In the genomic region with DNA sequence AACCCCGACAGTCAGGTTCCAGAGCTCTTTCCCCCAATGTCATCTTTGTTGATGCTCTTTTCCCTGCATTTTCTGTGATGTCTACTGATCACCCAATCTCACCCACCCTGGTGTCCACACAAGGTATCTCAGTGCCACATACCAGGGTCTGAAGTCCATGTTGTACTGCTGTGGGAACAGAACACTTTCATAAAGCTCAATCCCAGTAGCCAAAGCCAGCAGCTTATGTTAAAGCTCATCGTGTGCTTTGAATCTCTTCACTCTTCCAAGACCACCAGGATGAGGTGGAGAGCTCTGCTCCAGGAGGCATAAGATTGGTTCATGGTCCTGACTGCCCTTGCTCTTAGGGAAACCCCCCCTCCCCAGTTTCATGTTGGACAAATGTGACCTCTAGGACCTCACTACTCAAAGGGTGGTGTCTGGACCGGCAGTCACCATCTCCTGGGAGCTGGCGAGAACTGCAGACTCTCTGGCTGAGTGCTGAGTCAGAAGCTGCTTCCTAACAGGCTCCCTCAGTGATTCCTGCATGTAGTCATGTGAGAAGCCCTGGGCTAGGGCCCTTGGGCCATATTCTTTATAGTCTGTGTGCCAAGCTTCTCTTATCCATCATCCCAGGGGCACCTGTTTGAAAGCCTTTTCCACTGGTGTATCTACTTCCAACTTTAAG, we compare ENCODE assay signal across 8 cellular contexts. TPM values are rescaled to one million over a fixed set of nuclear protein-coding genes. Genes with fewer than 3 reads are reported as not detected.
DNase-seq lines count a peak whose midpoint lies in the region; ATAC-seq and TF ChIP-seq lines count a peak whose summit lies in the region.
"Had no signal": no experiment of that assay in that cellular context is flagged by ENCODE, and none has a peak within 500 bp of the region (broad histone marks: within the 10 kb centered on the region; RNA-seq: fewer than 3 reads in every experiment).

No MANE protein-coding gene starts in this region.

- H3K4me1 ChIP-seq in adrenal gland (replicated peaks in 1 of 2) (peaks cover 12 to 34% of the 10 kb centered on the region in 2 donors), right cardiac atrium (ENCODE audit: control insufficient read depth, insufficient read depth, low read length) (peaks cover 17% of the 10 kb centered on the region), tibial artery (peaks cover 0 to 47% (median 29%) of the 10 kb centered on the region in 4 donors)

- peak; percentile 45 for TF ChIP-seq CTCF in HFFc6 (IDR thresholded peaks at IDR 0.05)
- no peak for TF ChIP-seq CTCF in adrenal gland (IDR thresholded peaks at IDR 0.05)
- TF ChIP-seq CTCF in tibial artery (IDR thresholded peaks at IDR 0.05), result no peak

- H3K27me3 Mint-ChIP-seq in HFFc6 (ENCODE audit: insufficient read depth), result peaks cover 2% of the 10 kb centered on the region; the same call in 1 of the 2 replicates

- H3K27me3 ChIP-seq in adrenal gland, result no peaks in the 10 kb centered on the region
- H3K27me3 ChIP-seq in right cardiac atrium (ENCODE audit: control insufficient read depth, insufficient read depth), result no peaks in the 10 kb centered on the region
- H3K27me3 ChIP-seq in tibial artery, result no peaks in the 10 kb centered on the region

- peaks cover 9% of the 10 kb centered on the region for H3K9me3 Mint-ChIP-seq in HFFc6

- peaks cover 79% of the 10 kb centered on the region for H3K4me1 Mint-ChIP-seq in HFFc6 (ENCODE audit: low read depth)

- peaks cover 55% of the 10 kb centered on the region for H3K36me3 Mint-ChIP-seq in HFFc6 (ENCODE audit: low read depth)

- H3K27ac ChIP-seq in adrenal gland (peak overlapping the region in 2 of 5 donors; percentile 14 to 32), right cardiac atrium (ENCODE audit: low read length) (peak overlapping the region; percentile 76), tibial artery (peak overlapping the region; percentile 73 to 78)

- intact Hi-C loops in adrenal gland (cut with DNase I), result loop anchor here in 1 of 2 donors (5.0 kb wide), 1 partner anchor 85 kb away; no protein-coding TSS in a partner anchor
- intact Hi-C loops in right cardiac atrium (cut with DNase I), result loop anchor here in 3 of 4 donors (5.0 kb wide), 1 partner anchor 85 kb away; no protein-coding TSS in a partner anchor
- intact Hi-C loops in tibial artery (cut with DNase I; ENCODE audit: low total_unique reads), result loop anchor here (10.0 kb wide), 1 partner anchor 168 kb away; no protein-coding TSS in a partner anchor

- peak; percentile 86 for DNase-seq in HFFc6
- peak in 4 of 7 donors; percentile 41 to 54 (median 46) for DNase-seq in adrenal gland
- DNase-seq in right cardiac atrium, result peak in 2 of 3 donors; percentile 57 to 63
- DNase-seq in tibial artery, result peak in 1 of 2 donors; percentile 73
- DNase-seq in OCI-M2 (lab: John Stamatoyannopoulos, UW; ENCODE audit: unreplicated experiment), result no peak
- no peak for DNase-seq in NCI-H2227 (lab: John Stamatoyannopoulos, UW; ENCODE audit: unreplicated experiment)
- DNase-seq: activated T-cell treated with anti-CD3 and anti-CD28 coated beads, Interleukin-2, amount 50 U/mL, for 1 hour had no signal

- no peak for TF ChIP-seq POLR2A in adrenal gland (IDR thresholded peaks at IDR 0.05)

- ATAC-seq in right cardiac atrium (peak; percentile 6 to 48), GM19395 (IDR thresholded peaks at IDR 0.05; ENCODE audit: unreplicated experiment) (no peak)

- peak overlapping the region; percentile 72 for H3K4me3 Mint-ChIP-seq in HFFc6

- H3K4me3 ChIP-seq in adrenal gland (no peak overlapping the region), right cardiac atrium (ENCODE audit: low read length) (no peak overlapping the region), tibial artery (no peak overlapping the region)

- H3K36me3 ChIP-seq in adrenal gland (replicated peaks in 1 of 2), result no peaks in the 10 kb centered on the region
- H3K36me3 ChIP-seq in tibial artery, result peaks cover 0 to 14% (median 0%) of the 10 kb centered on the region in 3 donors

- H3K27ac Mint-ChIP-seq in HFFc6, result peak overlapping the region; percentile 99

- H3K9me3 ChIP-seq in adrenal gland (replicated peaks in 1 of 3) (no peaks in the 10 kb centered on the region), right cardiac atrium (ENCODE audit: control insufficient read depth, low read length) (no peaks in the 10 kb centered on the region), tibial artery (no peaks in the 10 kb centered on the region)

- WGBS in adrenal gland, 4 donors, result 62 to 96% (median 67%) methylated on average over 2 to 4 of the region's 4 CpGs
- WGBS in right cardiac atrium, result 47% methylated on average over 4 of the region's 4 CpGs

RNA-seq across cellular contexts. Expression of a gene that starts 13.4 kb away (rescaled TPM):
- total RNA-seq in HFFc6 (2021; fragmentation: NEBNext Ultra II Directional; extraction: Animal tissue kit (Norgen Biotek cat#: 25700)), result under 1 TPM in 4 of 6 experiments, not detected in 2; 0.12 to 0.37 (median 0.26) TPM
- 1 to 10 TPM in 4 of 8 donors, under 1 TPM in 3, not detected in 1; 0.26 to 3.5 (median 1.3) TPM for total RNA-seq in adrenal gland
- 1 to 10 TPM in 2 of 3 donors, under 1 TPM in 1; 0.71 to 2.2 (median 1.1) TPM for polyA plus RNA-seq in adrenal gland
- 10 to 100 TPM; 31.7 to 80.9 (median 70.3) TPM for total RNA-seq in right cardiac atrium
- 27.5 TPM for polyA plus RNA-seq in right cardiac atrium

RNA-seq across cellular contexts. Expression of a gene that starts 22.0 kb away (rescaled TPM):
- 10 to 100 TPM; 36.1 to 46.8 (median 39.6) TPM for total RNA-seq in HFFc6 (2021; fragmentation: NEBNext Ultra II Directional; extraction: Animal tissue kit (Norgen Biotek cat#: 25700))
- 100 to 1,000 TPM in 2 of 8 donors, 10 to 100 TPM in 6; 36.4 to 138 (median 61.4) TPM for total RNA-seq in adrenal gland
- polyA plus RNA-seq in adrenal gland, result 100 to 1,000 TPM in 1 of 3 donors, 10 to 100 TPM in 1, 1 to 10 TPM in 1; 8.2 to 134 (median 30.5) TPM
- total RNA-seq in right cardiac atrium, result 10 to 100 TPM; 49.4 to 72.4 (median 63.7) TPM
- 75.6 TPM for polyA plus RNA-seq in right cardiac atrium

RNA-seq across cellular contexts. Expression of a gene that starts 33.1 kb away (rescaled TPM):
- 10 to 100 TPM; 71.3 to 89.2 (median 80.8) TPM for total RNA-seq in HFFc6 (2021; fragmentation: NEBNext Ultra II Directional; extraction: Animal tissue kit (Norgen Biotek cat#: 25700))
- total RNA-seq in adrenal gland (100 to 1,000 TPM in 1 of 8 donors, 10 to 100 TPM in 7; 62.7 to 107 (median 89.0) TPM), right cardiac atrium (10 to 100 TPM; 69.4 to 83.9 (median 79.1) TPM)
- polyA plus RNA-seq in adrenal gland (10 to 100 TPM; 17.5 to 67.3 (median 19.4) TPM), right cardiac atrium (53.2 TPM)

Comparison
In these comparisons a context has a peak if more than half of its experiments do, and no peak if none do; other contexts are left out.
1. DNase-seq: peak in HFFc6 (single experiment), adrenal gland (4 of 7) and right cardiac atrium (2 of 3); none in OCI-M2 (single experiment) and NCI-H2227 (single experiment).
2. RNA of a gene that starts 13.4 kb away (total RNA-seq): 31.7 to 80.9 TPM in right cardiac atrium; 0.26 to 3.5 TPM in adrenal gland and 0.12 to 0.37 TPM in HFFc6; every median in the first group is over 4 times any median in the second.